1 cellular context compared by ENCODE assay signal in the genomic region with DNA sequence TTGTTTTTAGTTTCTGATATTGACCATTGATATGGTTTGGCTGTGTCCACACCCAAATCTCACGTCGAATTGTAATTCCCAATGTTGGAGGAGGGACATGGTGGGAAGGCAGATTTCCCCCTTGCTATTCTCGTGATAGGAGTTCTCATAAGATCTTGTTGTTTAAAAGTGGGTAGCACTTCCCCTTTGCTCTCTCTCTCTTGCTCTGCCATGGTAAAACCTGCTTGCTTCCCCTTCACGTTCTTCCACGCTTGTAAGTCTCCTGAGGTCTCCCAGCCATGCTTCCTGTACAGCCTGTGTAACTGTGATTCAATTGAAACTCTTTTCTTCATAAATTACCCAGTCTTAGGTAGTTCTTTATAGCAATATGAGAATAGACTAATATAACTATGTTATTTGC.
TF ChIP-seq lines count a peak whose summit lies in the region.

No MANE protein-coding gene starts in this region.

TF ChIP-seq in GM23338, 12 proteins besides CTCF, POLR2A, EP300 and RAD21 (continued from another document):
- TF ChIP-seq, protein P1, sequence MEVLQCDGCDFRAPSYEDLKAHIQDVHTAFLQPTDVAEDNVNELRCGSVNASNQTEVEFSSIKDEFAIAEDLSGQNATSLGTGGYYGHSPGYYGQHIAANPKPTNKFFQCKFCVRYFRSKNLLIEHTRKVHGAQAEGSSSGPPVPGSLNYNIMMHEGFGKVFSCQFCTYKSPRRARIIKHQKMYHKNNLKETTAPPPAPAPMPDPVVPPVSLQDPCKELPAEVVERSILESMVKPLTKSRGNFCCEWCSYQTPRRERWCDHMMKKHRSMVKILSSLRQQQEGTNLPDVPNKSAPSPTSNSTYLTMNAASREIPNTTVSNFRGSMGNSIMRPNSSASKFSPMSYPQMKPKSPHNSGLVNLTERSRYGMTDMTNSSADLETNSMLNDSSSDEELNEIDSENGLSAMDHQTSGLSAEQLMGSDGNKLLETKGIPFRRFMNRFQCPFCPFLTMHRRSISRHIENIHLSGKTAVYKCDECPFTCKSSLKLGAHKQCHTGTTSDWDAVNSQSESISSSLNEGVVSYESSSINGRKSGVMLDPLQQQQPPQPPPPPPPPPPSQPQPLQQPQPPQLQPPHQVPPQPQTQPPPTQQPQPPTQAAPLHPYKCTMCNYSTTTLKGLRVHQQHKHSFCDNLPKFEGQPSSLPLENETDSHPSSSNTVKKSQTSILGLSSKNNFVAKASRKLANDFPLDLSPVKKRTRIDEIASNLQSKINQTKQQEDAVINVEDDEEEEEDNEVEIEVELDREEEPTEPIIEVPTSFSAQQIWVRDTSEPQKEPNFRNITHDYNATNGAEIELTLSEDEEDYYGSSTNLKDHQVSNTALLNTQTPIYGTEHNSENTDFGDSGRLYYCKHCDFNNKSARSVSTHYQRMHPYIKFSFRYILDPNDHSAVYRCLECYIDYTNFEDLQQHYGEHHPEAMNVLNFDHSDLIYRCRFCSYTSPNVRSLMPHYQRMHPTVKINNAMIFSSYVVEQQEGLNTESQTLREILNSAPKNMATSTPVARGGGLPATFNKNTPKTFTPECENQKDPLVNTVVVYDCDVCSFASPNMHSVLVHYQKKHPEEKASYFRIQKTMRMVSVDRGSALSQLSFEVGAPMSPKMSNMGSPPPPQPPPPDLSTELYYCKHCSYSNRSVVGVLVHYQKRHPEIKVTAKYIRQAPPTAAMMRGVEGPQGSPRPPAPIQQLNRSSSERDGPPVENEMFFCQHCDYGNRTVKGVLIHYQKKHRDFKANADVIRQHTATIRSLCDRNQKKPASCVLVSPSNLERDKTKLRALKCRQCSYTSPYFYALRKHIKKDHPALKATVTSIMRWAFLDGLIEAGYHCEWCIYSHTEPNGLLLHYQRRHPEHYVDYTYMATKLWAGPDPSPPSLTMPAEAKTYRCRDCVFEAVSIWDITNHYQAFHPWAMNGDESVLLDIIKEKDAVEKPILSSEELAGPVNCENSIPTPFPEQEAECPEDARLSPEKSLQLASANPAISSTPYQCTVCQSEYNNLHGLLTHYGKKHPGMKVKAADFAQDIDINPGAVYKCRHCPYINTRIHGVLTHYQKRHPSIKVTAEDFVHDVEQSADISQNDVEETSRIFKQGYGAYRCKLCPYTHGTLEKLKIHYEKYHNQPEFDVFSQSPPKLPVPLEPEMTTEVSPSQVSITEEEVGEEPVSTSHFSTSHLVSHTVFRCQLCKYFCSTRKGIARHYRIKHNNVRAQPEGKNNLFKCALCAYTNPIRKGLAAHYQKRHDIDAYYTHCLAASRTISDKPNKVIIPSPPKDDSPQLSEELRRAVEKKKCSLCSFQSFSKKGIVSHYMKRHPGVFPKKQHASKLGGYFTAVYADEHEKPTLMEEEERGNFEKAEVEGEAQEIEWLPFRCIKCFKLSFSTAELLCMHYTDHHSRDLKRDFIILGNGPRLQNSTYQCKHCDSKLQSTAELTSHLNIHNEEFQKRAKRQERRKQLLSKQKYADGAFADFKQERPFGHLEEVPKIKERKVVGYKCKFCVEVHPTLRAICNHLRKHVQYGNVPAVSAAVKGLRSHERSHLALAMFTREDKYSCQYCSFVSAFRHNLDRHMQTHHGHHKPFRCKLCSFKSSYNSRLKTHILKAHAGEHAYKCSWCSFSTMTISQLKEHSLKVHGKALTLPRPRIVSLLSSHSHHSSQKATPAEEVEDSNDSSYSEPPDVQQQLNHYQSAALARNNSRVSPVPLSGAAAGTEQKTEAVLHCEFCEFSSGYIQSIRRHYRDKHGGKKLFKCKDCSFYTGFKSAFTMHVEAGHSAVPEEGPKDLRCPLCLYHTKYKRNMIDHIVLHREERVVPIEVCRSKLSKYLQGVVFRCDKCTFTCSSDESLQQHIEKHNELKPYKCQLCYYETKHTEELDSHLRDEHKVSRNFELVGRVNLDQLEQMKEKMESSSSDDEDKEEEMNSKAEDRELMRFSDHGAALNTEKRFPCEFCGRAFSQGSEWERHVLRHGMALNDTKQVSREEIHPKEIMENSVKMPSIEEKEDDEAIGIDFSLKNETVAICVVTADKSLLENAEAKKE (CRISPR knock-in tag; IDR thresholded peaks at IDR 0.05): no peak
- TF ChIP-seq JUNB (IDR thresholded peaks at IDR 0.05; ENCODE audit: unreplicated experiment) (no peak), ZNF331 (CRISPR knock-in tag; IDR thresholded peaks at IDR 0.05; ENCODE audit: low read depth) (no peak)
